In the genomic region with DNA sequence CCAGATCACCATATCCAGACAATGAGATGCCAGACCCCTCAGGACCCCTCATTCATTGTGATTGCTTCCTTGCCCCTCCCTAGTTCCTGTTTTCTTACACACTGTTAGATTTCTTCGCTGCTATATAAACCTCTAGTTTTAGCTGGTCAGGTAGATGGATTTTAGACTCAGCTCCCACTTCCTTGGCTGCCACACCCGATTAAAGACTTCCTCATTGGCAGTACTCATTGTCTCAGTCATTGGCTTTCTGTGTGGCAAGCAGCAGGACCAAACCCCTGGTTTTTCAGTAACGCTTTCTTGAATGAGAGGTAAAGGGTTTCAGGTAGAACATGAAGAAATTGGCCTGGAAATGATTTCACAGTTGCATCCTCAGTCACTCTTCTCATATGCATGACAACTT, we compare ENCODE assay signal across 20 cellular contexts. TPM values are rescaled to one million over a fixed set of nuclear protein-coding genes. Genes with fewer than 3 reads are reported as not detected.
DNase-seq lines count a peak whose midpoint lies in the region; ATAC-seq, FAIRE-seq and TF ChIP-seq lines count a peak whose summit lies in the region.
"Had no signal": no experiment of that assay in that cellular context is flagged by ENCODE, and none has a peak within 500 bp of the region (broad histone marks: within the 10 kb centered on the region; RNA-seq: fewer than 3 reads in every experiment).

No MANE protein-coding gene starts in this region.

- no peak overlapping the region for H3K4me3 Mint-ChIP-seq in dendritic cell treated with granulocyte-macrophage colony-stimulating factor and Interleukin-4, amounts not matched to agents 40 ng/mL and 50 ng/mL, for 4 days
- H3K4me3 Mint-ChIP-seq: CD4-positive, alpha-beta T cell had no signal

- no peaks in the 10 kb centered on the region for H3K9me3 Mint-ChIP-seq in dendritic cell treated with granulocyte-macrophage colony-stimulating factor and Interleukin-4, amounts not matched to agents 40 ng/mL and 50 ng/mL, for 4 days
- H3K9me3 Mint-ChIP-seq: CD4-positive, alpha-beta T cell had no signal

- no peaks in the 10 kb centered on the region for H3K9me3 ChIP-seq in Karpas-422 (ENCODE audit: low read length)
- H3K9me3 ChIP-seq in small intestine (ENCODE audit: control insufficient read depth, low read depth), result no peaks in the 10 kb centered on the region
- H3K9me3 ChIP-seq in right lobe of liver, result no peaks in the 10 kb centered on the region
- H3K9me3 ChIP-seq: Peyer's patch, SK-N-SH had no signal

- intact Hi-C loops in dendritic cell treated with granulocyte-macrophage colony-stimulating factor and Interleukin-4, amounts not matched to agents 40 ng/mL and 50 ng/mL, for 4 days (cut with micrococcal nuclease), result no loop called here
- intact Hi-C loops in right lobe of liver (cut with DNase I), result no loop called here

- FAIRE-seq in GM12891 (lab: Jason Lieb, UNC) (no peak), small intestine (lab: Jason Lieb, UNC) (no peak), RCC 7860 (lab: Jason Lieb, UNC) (no peak)
- FAIRE-seq: HTR-8/SVneo had no signal

- no peak overlapping the region for H3K9ac ChIP-seq in Karpas-422 (ENCODE audit: low read length)
- H3K9ac ChIP-seq: SK-N-SH had no signal

- peaks cover 7% of the 10 kb centered on the region for H3K4me1 Mint-ChIP-seq in dendritic cell treated with granulocyte-macrophage colony-stimulating factor and Interleukin-4, amounts not matched to agents 40 ng/mL and 50 ng/mL, for 4 days (ENCODE audit: low read depth)

- no peak for TF ChIP-seq POLR2A in GM12891 (IDR thresholded peaks at IDR 0.05; ENCODE audit: low read depth, low read length)
- TF ChIP-seq POLR2A in right lobe of liver (IDR thresholded peaks at IDR 0.05), result no peak

- H3K4me3 ChIP-seq in Karpas-422 (ENCODE audit: low read length) (no peak overlapping the region), small intestine (ENCODE audit: low read depth in 1 of 2, low read length in 2 of 2) (no peak overlapping the region), right lobe of liver (no peak overlapping the region)
- H3K4me3 ChIP-seq: Peyer's patch had no signal

- H3K79me2 ChIP-seq in Karpas-422 (ENCODE audit: low read length), result no peaks in the 10 kb centered on the region

- no peaks in the 10 kb centered on the region for H4K20me1 ChIP-seq in Karpas-422 (ENCODE audit: insufficient read depth, low read depth, low read length)

- no peaks in the 10 kb centered on the region for H3K27me3 Mint-ChIP-seq in dendritic cell treated with granulocyte-macrophage colony-stimulating factor and Interleukin-4, amounts not matched to agents 40 ng/mL and 50 ng/mL, for 4 days
- H3K27me3 Mint-ChIP-seq: CD4-positive, alpha-beta T cell had no signal

- H3K27ac Mint-ChIP-seq in dendritic cell treated with granulocyte-macrophage colony-stimulating factor and Interleukin-4, amounts not matched to agents 40 ng/mL and 50 ng/mL, for 4 days, result peak overlapping the region; percentile 7
- H3K27ac Mint-ChIP-seq: CD4-positive, alpha-beta T cell had no signal

- H3K27me3 ChIP-seq in Karpas-422 (ENCODE audit: low read length) (no peaks in the 10 kb centered on the region), small intestine (ENCODE audit: control insufficient read depth in 2 of 2, insufficient read depth in 2 of 2, low read length in 2 of 2) (peaks cover 0 to 1% of the 10 kb centered on the region in 2 donors), right lobe of liver (no peaks in the 10 kb centered on the region)
- H3K27me3 ChIP-seq: Peyer's patch had no signal

- H3K4me1 ChIP-seq in Karpas-422 (ENCODE audit: low read length) (peaks cover 27% of the 10 kb centered on the region), small intestine (ENCODE audit: control insufficient read depth in 2 of 2, insufficient read depth in 1 of 2, low read depth in 1 of 2, low read length in 1 of 2) (peaks cover 0 to 4% of the 10 kb centered on the region in 2 donors), right lobe of liver (no peaks in the 10 kb centered on the region)
- H3K4me1 ChIP-seq: Peyer's patch had no signal

- 35 to 48% (median 43%) methylated on average over 3 of the region's 3 CpGs for WGBS in small intestine, 3 donors
- 68% methylated on average over 3 of the region's 3 CpGs for WGBS in right lobe of liver (ENCODE audit: insufficient coverage, low coverage, low lambda C conversion rate, missing lambda C conversion rate)

- DNase-seq in GM12891 (ENCODE audit: insufficient read length, low spot score) (no peak), Karpas-422 (no peak), small intestine (peak; percentile 73), right lobe of liver (no peak), RCC 7860 (ENCODE audit: low spot score) (no peak)
- DNase-seq: ACHN; AML-193; CD4-positive, alpha-beta T cell; NCI-H1048; NCI-H1436 treated with DMSO at 0.1 percent for 48 hours; NCI-H2081; NCI-H774; Peyer's patch; Right ventricle myocardium superior; SK-N-SH had no signal

- H2AFZ ChIP-seq in Karpas-422 (ENCODE audit: low read length), result peak overlapping the region; percentile 91

- no peak for TF ChIP-seq CTCF in right lobe of liver (IDR thresholded peaks at IDR 0.05)

- no peaks in the 10 kb centered on the region for H3K9me2 ChIP-seq in Karpas-422 (replicated peaks; ENCODE audit: insufficient read depth, low read length)
- H3K9me2 ChIP-seq: SK-N-SH had no signal

- H3K27ac ChIP-seq in Karpas-422 (ENCODE audit: low read length) (no peak overlapping the region), small intestine (ENCODE audit: low read depth in 1 of 2, low read length in 1 of 2) (no peak overlapping the region), right lobe of liver (no peak overlapping the region)
- H3K27ac ChIP-seq: HL-60, Peyer's patch had no signal

- H3K36me3 ChIP-seq in Karpas-422 (ENCODE audit: insufficient read depth, low read length) (no peaks in the 10 kb centered on the region), small intestine (ENCODE audit: control insufficient read depth in 2 of 2, insufficient read depth in 2 of 2, low read length in 2 of 2) (no peaks in the 10 kb centered on the region), right lobe of liver (no peaks in the 10 kb centered on the region)
- H3K36me3 ChIP-seq: Peyer's patch had no signal

- no peaks in the 10 kb centered on the region for H3K36me3 Mint-ChIP-seq in dendritic cell treated with granulocyte-macrophage colony-stimulating factor and Interleukin-4, amounts not matched to agents 40 ng/mL and 50 ng/mL, for 4 days (ENCODE audit: low read depth)

- ATAC-seq in right lobe of liver (no peak), GM19351 (IDR thresholded peaks at IDR 0.05; ENCODE audit: unreplicated experiment) (no peak)
- ATAC-seq: HCT116 had no signal

- H3K4me2 ChIP-seq in Karpas-422 (ENCODE audit: low read depth, low read length, poor library complexity, severe bottlenecking), result no peak overlapping the region
- H3K4me2 ChIP-seq: SK-N-SH had no signal

TF ChIP-seq in GM12891, 5 proteins besides CTCF, POLR2A, EP300 and RAD21:
- TF ChIP-seq SPI1 (IDR thresholded peaks at IDR 0.05; ENCODE audit: low read depth, low read length) (peak; percentile 44; the same call in 1 of the 2 replicates), PAX5 (IDR thresholded peaks at IDR 0.05; ENCODE audit: insufficient read depth, low read length, severe bottlenecking) (no peak)

RNA-seq across cellular contexts. Expression of gene QRSL1, which starts 47.9 kb away (rescaled TPM):
- 7.3 TPM for polyA plus RNA-seq in GM12891 (2012; ENCODE audit: low read depth, missing spikeins)
- total RNA-seq in Karpas-422 (2014; rRNA removed; shearing (Covaris generic); ENCODE audit: low replicate concordance), result 48.1 and 61.4 TPM in 2 replicates
- polyA plus RNA-seq in small intestine, result 10 to 100 TPM in 1 of 3 donors, 1 to 10 TPM in 2; 5.6 to 13.6 (median 5.7) TPM
- total RNA-seq in right lobe of liver, result 1 to 10 TPM; 6.0 to 8.8 (median 7.8) TPM

RNA-seq across cellular contexts. Expression of gene RTN4IP1, which starts 48.0 kb away (rescaled TPM):
- 6.8 TPM for polyA plus RNA-seq in GM12891 (2012; ENCODE audit: low read depth, missing spikeins)
- 14.3 and 17.1 TPM in 2 replicates for total RNA-seq in Karpas-422 (2014; rRNA removed; shearing (Covaris generic); ENCODE audit: low replicate concordance)
- polyA plus RNA-seq in small intestine, result 10 to 100 TPM in 1 of 3 donors, 1 to 10 TPM in 2; 4.1 to 15.8 (median 8.1) TPM
- total RNA-seq in right lobe of liver, result 1 to 10 TPM; 4.0 to 6.3 (median 4.9) TPM
